In the genomic region with DNA sequence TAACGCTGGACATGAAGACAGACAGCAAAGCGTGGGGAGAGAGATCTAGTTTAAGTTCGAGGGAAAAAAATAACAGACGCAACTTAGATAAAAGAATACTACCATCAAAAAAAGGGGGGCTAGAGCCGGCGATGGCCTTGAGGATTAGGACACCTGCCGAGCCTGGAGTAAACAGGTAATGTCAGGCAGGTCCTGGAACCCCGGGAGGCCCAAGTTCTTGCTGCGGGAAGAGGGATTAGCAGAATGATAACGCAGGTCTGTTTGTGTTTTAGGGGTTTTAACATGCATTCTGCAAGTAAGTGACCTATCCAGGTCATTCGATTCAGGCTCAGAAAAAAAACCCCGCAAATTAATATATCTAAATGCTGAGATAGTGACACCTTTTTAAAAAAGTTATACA, we compare ENCODE assay signal across 8 cellular contexts. TPM values are rescaled to one million over a fixed set of nuclear protein-coding genes. Genes with fewer than 3 reads are reported as not detected.
DNase-seq lines count a peak whose midpoint lies in the region; ATAC-seq, FAIRE-seq and TF ChIP-seq lines count a peak whose summit lies in the region.

No MANE protein-coding gene starts in this region.

- H3K4me2 ChIP-seq in DND-41 (ENCODE audit: insufficient read depth, low read length): peak overlapping the region; percentile 96
- H3K4me2 ChIP-seq in Karpas-422 (ENCODE audit: low read depth, low read length, poor library complexity, severe bottlenecking): peak overlapping the region; percentile 93
- H3K4me2 ChIP-seq in GM12878 (ENCODE audit: control insufficient read depth, insufficient read depth): peak overlapping the region; percentile 39

- no peak for TF ChIP-seq EP300 in GM12878 (IDR thresholded peaks at IDR 0.05; ENCODE audit: borderline replicate concordance in 1 of 2, control insufficient read depth in 1 of 2, low read depth in 2 of 2, low read length in 2 of 2)

- H3K79me2 ChIP-seq in DND-41 (ENCODE audit: insufficient read depth, low read length) (peaks cover 41% of the 10 kb centered on the region), Karpas-422 (ENCODE audit: low read length) (no peaks in the 10 kb centered on the region), GM12878 (ENCODE audit: control insufficient read depth, insufficient read depth, low read length) (peaks cover 26% of the 10 kb centered on the region)

- H3K9me2 ChIP-seq in Karpas-422 (replicated peaks; ENCODE audit: insufficient read depth, low read length): no peaks in the 10 kb centered on the region

- in situ Hi-C loops in GM12878 (cut with MboI): no loop called here

- H3K27ac ChIP-seq in DND-41 (ENCODE audit: low read length) (peak overlapping the region; percentile 74), Karpas-422 (ENCODE audit: low read length) (no peak overlapping the region), GM12878 (ENCODE audit: control insufficient read depth, insufficient read depth) (0 out of 2 replicates have a peak overlapping the region, but pooled peaks have one; percentile 27), thyroid gland (peak overlapping the region in 2 of 3 donors; percentile 0 to 70)

- H2AFZ ChIP-seq in DND-41 (ENCODE audit: low read depth, low read length) (peak overlapping the region; percentile 84), Karpas-422 (ENCODE audit: low read length) (peak overlapping the region; percentile 99), GM12878 (ENCODE audit: control insufficient read depth, low read depth, low read length) (peak overlapping the region; percentile 33)

- H3K27me3 ChIP-seq in DND-41 (ENCODE audit: insufficient read depth, low read length, poor library complexity): peaks cover 7% of the 10 kb centered on the region
- H3K27me3 ChIP-seq in Karpas-422 (ENCODE audit: low read length): no peaks in the 10 kb centered on the region
- no peaks in the 10 kb centered on the region for H3K27me3 ChIP-seq in GM12878 (replicated peaks in 1 of 2; ENCODE audit: control insufficient read depth in 2 of 2, insufficient read depth in 2 of 2, low read length in 1 of 2)
- no peaks in the 10 kb centered on the region for H3K27me3 ChIP-seq in thyroid gland

- no peak for ATAC-seq in DND-41 (ENCODE audit: insufficient read depth, low read depth)
- ATAC-seq in GM12878: no peak
- ATAC-seq in GM18502 (IDR thresholded peaks at IDR 0.05; ENCODE audit: poor library complexity, unreplicated experiment): no peak

- CTCF ChIA-PET in GM12878 (lab: Yijun Ruan, JAX): no interaction called here

- TF ChIP-seq POLR2A in GM12878 (IDR thresholded peaks at IDR 0.05; ENCODE audit: low read depth, low read length) (no peak), lower leg skin (IDR thresholded peaks at IDR 0.05) (no peak), thyroid gland (IDR thresholded peaks at IDR 0.05) (no peak)

- intact Hi-C loops in GM12878 (cut with micrococcal nuclease; ENCODE audit: unreplicated experiment) (loop anchor here (1.0 to 2.0 kb wide), 2 partner anchors 22 to 39 kb away; no protein-coding TSS in a partner anchor), lower leg skin (cut with DNase I; ENCODE audit: low total_unique reads) (no loop called here), thyroid gland (cut with DNase I) (no loop called here)

- H3K9ac ChIP-seq in DND-41 (ENCODE audit: low read depth, low read length) (peak overlapping the region; percentile 89), Karpas-422 (ENCODE audit: low read length) (peak overlapping the region; percentile 69), GM12878 (ENCODE audit: control insufficient read depth, insufficient read depth, low read length) (peak overlapping the region; percentile 33)

- H3K4me1 ChIP-seq in DND-41 (ENCODE audit: insufficient read depth, low read length) (peaks cover 29% of the 10 kb centered on the region), Karpas-422 (ENCODE audit: low read length) (peaks cover 18% of the 10 kb centered on the region), GM12878 (ENCODE audit: control insufficient read depth, insufficient read depth, low read length) (no peaks in the 10 kb centered on the region; the same call in 1 of the 2 replicates), thyroid gland (peaks cover 7 to 13% of the 10 kb centered on the region in 2 donors)

- POLR2A ChIA-PET in GM12878 (lab: Charles Lee): no interaction called here

- SMC1A ChIA-PET in GM12878 (lab: Charles Lee; ENCODE audit: uncharacterized antibody, unreplicated experiment): no interaction called here

- DNase-seq in DND-41 (peak; percentile 15), Karpas-422 (no peak), GM12878 (ENCODE audit: low read depth, low spot score) (no peak), lower leg skin (ENCODE audit: low spot score in 2 of 2) (no peak), thyroid gland (peak; percentile 25 to 30), occipital lobe (lab: John Stamatoyannopoulos, UW) (no peak), UCSD-AML1 (lab: John Stamatoyannopoulos, UW; ENCODE audit: unreplicated experiment) (no peak)

- TF ChIP-seq CTCF in DND-41 (IDR thresholded peaks at IDR 0.05; ENCODE audit: borderline replicate concordance, extremely low read depth, low read length, poor library complexity, severe bottlenecking) (no peak), GM12878 (IDR thresholded peaks at IDR 0.05 in 2 of 3, conservative IDR thresholded peaks at IDR 0.05 in 1 of 3; ENCODE audit: control insufficient read depth in 2 of 3, extremely low read depth in 1 of 3, insufficient read depth in 1 of 3, low read depth in 3 of 3, low read length in 3 of 3) (no peak), lower leg skin (IDR thresholded peaks at IDR 0.05) (no peak), thyroid gland (IDR thresholded peaks at IDR 0.05) (no peak)

- RAD21 ChIA-PET in GM12878 (lab: Charles Lee; ENCODE audit: unreplicated experiment): interaction anchor here (1.1 kb wide), 1 partner anchor 21 kb away, joined by 3 read pairs; no protein-coding TSS in a partner anchor

- no peaks in the 10 kb centered on the region for H3K9me3 ChIP-seq in DND-41 (ENCODE audit: insufficient read depth, low read length, severe bottlenecking)
- H3K9me3 ChIP-seq in Karpas-422 (ENCODE audit: low read length): no peaks in the 10 kb centered on the region
- no peaks in the 10 kb centered on the region for H3K9me3 ChIP-seq in GM12878 (replicated peaks; ENCODE audit: control insufficient read depth, insufficient read depth, low read length)
- H3K9me3 ChIP-seq in thyroid gland: no peaks in the 10 kb centered on the region

- no peak for FAIRE-seq in GM12878 (lab: Jason Lieb, UNC)

- TSS peak; percentile 89 for BruUV-seq in GM12878 (replicated peaks; lab: Mats Ljungman, UMichigan)

- TF ChIP-seq RAD21 in GM12878 (IDR thresholded peaks at IDR 0.05; ENCODE audit: insufficient read depth, low read depth, low read length): no peak

- 0% methylated on average over 12 of the region's 12 CpGs for WGBS in GM12878 (ENCODE audit: insufficient coverage, insufficient replicate concordance, low lambda C conversion rate, missing lambda C conversion rate)
- 2 to 4% methylated on average over 12 of the region's 12 CpGs for WGBS in lower leg skin, 2 donors
- 4 to 5% methylated on average over 12 of the region's 12 CpGs for WGBS in thyroid gland, 2 donors

- H3K36me3 ChIP-seq in DND-41 (ENCODE audit: insufficient read depth, low read length): no peaks in the 10 kb centered on the region
- H3K36me3 ChIP-seq in Karpas-422 (ENCODE audit: insufficient read depth, low read length): no peaks in the 10 kb centered on the region
- no peaks in the 10 kb centered on the region for H3K36me3 ChIP-seq in GM12878 (ENCODE audit: control insufficient read depth in 2 of 2, insufficient read depth in 2 of 2, low read length in 1 of 2)
- no peaks in the 10 kb centered on the region for H3K36me3 ChIP-seq in thyroid gland

- H4K20me1 ChIP-seq in DND-41 (ENCODE audit: insufficient read depth, low read length) (peaks cover 8% of the 10 kb centered on the region; the same call in 1 of the 2 replicates), Karpas-422 (ENCODE audit: insufficient read depth, low read depth, low read length) (no peaks in the 10 kb centered on the region), GM12878 (ENCODE audit: control insufficient read depth, insufficient read depth) (no peaks in the 10 kb centered on the region)

- peak overlapping the region; percentile 43 to 91; a peak in 3 of 4 replicates for H3K4me3 ChIP-seq in DND-41 (ENCODE audit: low read depth in 1 of 2, low read length in 2 of 2)
- peak overlapping the region; percentile 79 for H3K4me3 ChIP-seq in Karpas-422 (ENCODE audit: low read length)
- peak overlapping the region; percentile 74 for H3K4me3 ChIP-seq in GM12878
- H3K4me3 ChIP-seq in lower leg skin (ENCODE audit: low read depth, poor library complexity, severe bottlenecking): peak overlapping the region; percentile 63
- H3K4me3 ChIP-seq in thyroid gland (replicated peaks in 1 of 3): peak overlapping the region; percentile 33 to 95 (median 36)

TF ChIP-seq in GM12878, 131 proteins besides CTCF, POLR2A, EP300 and RAD21 (continues in another document):
- no peak for TF ChIP-seq RFX5 (IDR thresholded peaks at IDR 0.05; ENCODE audit: low read depth, low read length)
- no peak for TF ChIP-seq NR2C1 (IDR thresholded peaks at IDR 0.05)
- no peak for TF ChIP-seq JUND (IDR thresholded peaks at IDR 0.05; ENCODE audit: low read depth, low read length)
- no peak for TF ChIP-seq IKZF1 (conservative IDR thresholded peaks at IDR 0.05)
- TF ChIP-seq SP1 (IDR thresholded peaks at IDR 0.05; ENCODE audit: low read depth, low read length): no peak
- TF ChIP-seq RBBP5 (conservative IDR thresholded peaks at IDR 0.05): no peak
- TF ChIP-seq HDGF (IDR thresholded peaks at IDR 0.05): no peak

RNA-seq across cellular contexts. Expression of a gene that starts 0.8 kb away (rescaled TPM):
- total RNA-seq in Karpas-422 (2014; rRNA removed; shearing (Covaris generic); ENCODE audit: low replicate concordance): 0.36 and 2.4 TPM in 2 replicates
- 3.6 TPM in 2 replicates for total RNA-seq in GM12878 (2013; cell fraction: nucleolus; rRNA removed)
- total RNA-seq in GM12878 (2014; rRNA removed) (4.7 and 6.0 TPM in 2 replicates), GM12878 (2014; rRNA removed; fragmentation: Illumina TruSeq; extraction: Trizol) (5.5 and 5.9 TPM in 2 replicates), GM12878 (2021) (6.0 and 6.2 TPM in 2 replicates), lower leg skin (1 to 10 TPM in 2 of 4 donors, under 1 TPM in 2; 0.34 to 2.1 (median 1.3) TPM), thyroid gland (10 to 100 TPM in 1 of 4 donors, 1 to 10 TPM in 3; 6.6 to 12.7 (median 7.7) TPM), occipital lobe (59.0 TPM)
- polyA plus RNA-seq in GM12878 (2011; ENCODE audit: low read depth): 2.2 TPM
- polyA plus RNA-seq in GM12878 (2011; rRNA removed) (10.3 and 18.0 TPM in 2 replicates), GM12878 (2014; fragmentation: Illumina TruSeq; extraction: Trizol) (6.3 and 9.2 TPM in 2 replicates), GM12878 (2014; fragmentation: Nextera tagmentation; extraction: Ambion mirVana) (1 to 10 TPM; 1.6 to 1.8 TPM), GM12878 (2014; rRNA removed) (3.1 and 3.8 TPM in 2 replicates), GM12878 (2016; fragmentation: Nextera tagmentation; extraction: Ambion mirVana) (1 to 10 TPM in 1 of 2 experiments, under 1 TPM in 1; 0.38 to 1.6 TPM)
- 3.3 and 3.7 TPM in 2 replicates for polyA plus RNA-seq in GM12878 (2011; cell fraction: cytosol; rRNA removed)
- polyA plus RNA-seq in GM12878 (2011; cell fraction: nucleus; rRNA removed): 4.2 TPM in 2 replicates
- 3.9 and 4.2 TPM in 2 replicates for polyA plus RNA-seq in GM12878 (2012)
- polyA minus RNA-seq in GM12878 (2011; rRNA and poly(A)+ RNA removed): 12.0 and 17.3 TPM in 2 replicates
- 4.7 and 6.0 TPM in 2 replicates for polyA minus RNA-seq in GM12878 (2011; cell fraction: cytosol; rRNA and poly(A)+ RNA removed)
- polyA minus RNA-seq in GM12878 (2011; cell fraction: nucleus; rRNA and poly(A)+ RNA removed): 5.8 and 8.3 TPM in 2 replicates

Comparison
In these comparisons a context has a peak if more than half of its experiments do, and no peak if none do; other contexts are left out.
1. DNase-seq: peak in DND-41 (single experiment) and thyroid gland (2 of 2); none in Karpas-422 (single experiment), GM12878 (single experiment), lower leg skin (0 of 2), occipital lobe (single experiment) and UCSD-AML1 (single experiment).
2. H2AFZ ChIP-seq: peak in every context shown above with its lines; median percentile 99 in Karpas-422; 84 in DND-41; 33 in GM12878.
3. H3K4me2 ChIP-seq: peak in every context shown above with its lines; median percentile 96 in DND-41; 93 in Karpas-422; 39 in GM12878.
4. H3K9ac ChIP-seq: peak in every context shown above with its lines; median percentile 89 in DND-41; 69 in Karpas-422; 33 in GM12878.
5. Peak in every context shown above with its lines, with median percentiles within 50 percentile points of each other: H3K4me3 ChIP-seq.